Comparison of ENCODE assay signal across 17 cellular contexts in the genomic region with DNA sequence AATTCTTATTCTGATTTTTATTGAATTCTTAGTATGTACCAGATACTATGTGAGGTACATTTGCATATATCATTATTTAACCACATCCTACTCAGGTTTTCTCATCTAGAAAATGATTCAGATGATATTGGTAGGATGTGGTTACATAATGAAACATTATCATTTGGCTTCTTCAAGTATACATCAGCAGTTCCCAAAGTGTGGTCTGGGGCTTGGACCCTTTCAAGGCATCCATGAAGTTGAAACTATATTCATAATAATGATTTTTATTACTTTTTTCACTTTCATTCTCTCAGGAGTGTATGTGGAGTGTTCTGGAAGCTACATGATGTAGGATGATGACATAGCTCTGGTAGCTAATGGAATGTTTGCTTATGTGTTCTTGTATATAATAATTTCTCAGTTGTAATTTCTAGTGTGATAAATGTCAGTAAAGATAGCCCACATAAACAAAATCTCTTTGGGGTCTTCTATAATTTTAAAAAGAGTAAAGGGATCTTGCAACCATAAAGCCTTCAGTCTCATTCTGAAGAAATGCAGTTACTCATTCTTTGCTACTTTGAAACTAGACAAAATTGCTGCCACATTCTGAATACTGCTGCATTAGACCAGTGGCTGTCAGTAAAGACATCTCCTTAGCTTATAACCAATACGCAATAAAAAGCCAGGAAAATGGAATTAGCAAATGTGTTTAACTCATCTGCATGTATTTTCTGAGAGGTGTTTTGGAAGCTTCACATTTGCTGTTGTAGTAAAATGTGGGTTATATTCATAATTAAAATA.
"Had no signal": no experiment of that assay in that cellular context is flagged by ENCODE, and none has a peak within 500 bp of the region (broad histone marks: within the 10 kb centered on the region; RNA-seq: fewer than 3 reads in every experiment).

No MANE protein-coding gene starts in this region.

- H3K36me3 ChIP-seq: breast epithelium, gastrocnemius medialis, prostate gland, SJSA1, tibial artery had no signal

- H3K4me1 ChIP-seq: breast epithelium, gastrocnemius medialis, prostate gland, SJSA1, tibial artery had no signal

- H3K4me3 Mint-ChIP-seq: activated naive CD8-positive, alpha-beta T cell; endodermal cell; neural crest cell had no signal

- H3K9me3 ChIP-seq: breast epithelium, gastrocnemius medialis, prostate gland, SJSA1, tibial artery had no signal

- H3K4me1 Mint-ChIP-seq: neural crest cell had no signal

- H3K27ac ChIP-seq: breast epithelium, gastrocnemius medialis, heart right ventricle, prostate gland, SJSA1, skin epidermis, tibial artery had no signal

- H3K4me3 ChIP-seq: breast epithelium, gastrocnemius medialis, heart right ventricle, prostate gland, SJSA1, skin epidermis, tibial artery had no signal

- ATAC-seq: gastrocnemius medialis, heart right ventricle, right cardiac atrium had no signal

- H3K27ac Mint-ChIP-seq: activated naive CD8-positive, alpha-beta T cell; endodermal cell had no signal

- DNase-seq: activated effector memory CD4-positive, alpha-beta T cell treated with anti-CD3 and anti-CD28 coated beads, Interleukin-2, amount 50 U/mL, for 16 hours; anterior cingulate cortex; dermis blood vessel endothelial cell; endodermal cell; gastrocnemius medialis; heart right ventricle; islet precursor cell; midbrain; right cardiac atrium; SW 1271; tibial artery had no signal

- H3K27me3 ChIP-seq: breast epithelium, gastrocnemius medialis, heart right ventricle, SJSA1, tibial artery had no signal

- H3K9me3 Mint-ChIP-seq: endodermal cell, neural crest cell had no signal
